8 cellular contexts compared by ENCODE assay signal in genomic region chr2:241771286-241772062, GRCh38. TPM values are rescaled to one million over a fixed set of nuclear protein-coding genes. Genes with fewer than 3 reads are reported as not detected.
A peak's percentile ranks its signal among the peaks of the same experiment; 100 is the strongest.
DNase-seq lines count a peak whose midpoint lies in the region; ATAC-seq, FAIRE-seq and TF ChIP-seq lines count a peak whose summit lies in the region.

No MANE protein-coding gene starts in this region.

- TF ChIP-seq CTCF in foreskin fibroblast (IDR thresholded peaks at IDR 0.05; ENCODE audit: low read depth, low read length) (no peak), psoas muscle (IDR thresholded peaks at IDR 0.05) (no peak)

- peaks cover 5% of the 10 kb centered on the region for H3K4me1 Mint-ChIP-seq in activated T-helper 2 cell treated with anti-CD3 and anti-CD28 coated beads, Interferon-gamma antibody, Interleukin-2, Interleukin-4, amounts not matched to agents 10 μg/mL and 5 μg/mL and 100 μg/mL, durations not matched to agents 14 hours and 24 hours and 36 hours (ENCODE audit: low read depth)

- peak; percentile 52 to 82 (median 67) for ATAC-seq in psoas muscle

- peaks cover 10% of the 10 kb centered on the region for H3K4me1 ChIP-seq in psoas muscle

- intact Hi-C loops in psoas muscle (cut with DNase I): no loop called here
- intact Hi-C loops in activated T-helper 2 cell treated with anti-CD3 and anti-CD28 coated beads, Interferon-gamma antibody, Interleukin-2, Interleukin-4, amounts not matched to agents 10 μg/mL and 5 μg/mL and 100 μg/mL, durations not matched to agents 14 hours and 24 hours and 36 hours (cut with micrococcal nuclease): no loop called here

- H3K4me3 ChIP-seq in SK-N-MC: no peak overlapping the region; the same call in 1 of the 2 replicates
- H3K4me3 ChIP-seq in foreskin fibroblast (ENCODE audit: low read depth in 1 of 2, low read length in 2 of 2): no peak overlapping the region
- H3K4me3 ChIP-seq in psoas muscle: no peak overlapping the region

- H3K36me3 ChIP-seq in SK-N-MC (ENCODE audit: insufficient read depth, low read length) (no peaks in the 10 kb centered on the region), psoas muscle (ENCODE audit: insufficient read depth in 1 of 2, low read depth in 1 of 2) (no peaks in the 10 kb centered on the region)

- H3K36me3 Mint-ChIP-seq in activated T-helper 2 cell treated with anti-CD3 and anti-CD28 coated beads, Interferon-gamma antibody, Interleukin-2, Interleukin-4, amounts not matched to agents 10 μg/mL and 5 μg/mL and 100 μg/mL, durations not matched to agents 14 hours and 24 hours and 36 hours (ENCODE audit: low read depth): no peaks in the 10 kb centered on the region

- H3K4me3 Mint-ChIP-seq in activated T-helper 2 cell treated with anti-CD3 and anti-CD28 coated beads, Interferon-gamma antibody, Interleukin-2, Interleukin-4, amounts not matched to agents 10 μg/mL and 5 μg/mL and 100 μg/mL, durations not matched to agents 14 hours and 24 hours and 36 hours (ENCODE audit: low read depth): no peak overlapping the region

- peaks cover 0 to 20% (median 4%) of the 10 kb centered on the region in 3 donors for H3K27me3 ChIP-seq in psoas muscle (ENCODE audit: insufficient read depth in 3 of 3, low read length in 2 of 3)

- H3K27me3 Mint-ChIP-seq in activated T-helper 2 cell treated with anti-CD3 and anti-CD28 coated beads, Interferon-gamma antibody, Interleukin-2, Interleukin-4, amounts not matched to agents 10 μg/mL and 5 μg/mL and 100 μg/mL, durations not matched to agents 14 hours and 24 hours and 36 hours (ENCODE audit: low read depth): no peaks in the 10 kb centered on the region

- H3K27ac ChIP-seq in SK-N-MC: peak overlapping the region; percentile 92
- H3K27ac ChIP-seq in psoas muscle: no peak overlapping the region

- TF ChIP-seq POLR2A in GM12892 (IDR thresholded peaks at IDR 0.05; ENCODE audit: low read depth, low read length): 0 out of 2 replicates have a peak, but pooled peaks have one; percentile 20

- FAIRE-seq in GM12892 (lab: Jason Lieb, UNC): peak; percentile 14

- DNase-seq in GM12892 (ENCODE audit: insufficient read length) (peak; percentile 53), SK-N-MC (ENCODE audit: low read depth, low spot score) (no peak), foreskin fibroblast (peak; percentile 28 to 72), psoas muscle (peak; percentile 53 to 87), mucosa of gallbladder (ENCODE audit: low spot score) (no peak), NCI-H2081 treated with DMSO at 0.1 percent for 48 hours (lab: John Stamatoyannopoulos, UW) (no peak)
- no peak for DNase-seq in activated T-helper 2 cell treated with anti-CD3 and anti-CD28 coated beads, Interferon-gamma antibody, Interleukin-2, Interleukin-4, amounts not matched to agents 10 μg/mL and 5 μg/mL and 100 μg/mL, durations not matched to agents 14 hours and 24 hours and 36 hours (ENCODE audit: low spot score)
- no peak for DNase-seq in stimulated activated CD4-positive, alpha-beta T cell treated with anti-CD3 and anti-CD28 coated beads, Interleukin-2, amount 100 ng/mL, for 24 hours

- no peaks in the 10 kb centered on the region for H3K9me3 Mint-ChIP-seq in activated T-helper 2 cell treated with anti-CD3 and anti-CD28 coated beads, Interferon-gamma antibody, Interleukin-2, Interleukin-4, amounts not matched to agents 10 μg/mL and 5 μg/mL and 100 μg/mL, durations not matched to agents 14 hours and 24 hours and 36 hours

- 31 to 47% (median 36%) methylated on average over 37 to 38 of the region's 38 CpGs for WGBS in psoas muscle, 3 donors

- peak overlapping the region; percentile 62 for H3K9ac ChIP-seq in SK-N-MC (ENCODE audit: insufficient read length)

- no peak overlapping the region for H3K27ac Mint-ChIP-seq in activated T-helper 2 cell treated with anti-CD3 and anti-CD28 coated beads, Interferon-gamma antibody, Interleukin-2, Interleukin-4, amounts not matched to agents 10 μg/mL and 5 μg/mL and 100 μg/mL, durations not matched to agents 14 hours and 24 hours and 36 hours

- no peaks in the 10 kb centered on the region for H3K9me3 ChIP-seq in SK-N-MC (ENCODE audit: low read depth, low read length)
- H3K9me3 ChIP-seq in psoas muscle: no peaks in the 10 kb centered on the region

RNA-seq across cellular contexts. Expression of gene GAL3ST2, which starts 5.1 kb away (rescaled TPM):
- not detected for polyA plus RNA-seq in GM12892 (2012; ENCODE audit: missing spikeins)
- under 1 TPM in 1 of 4 donors, not detected in 3; 0.16 TPM for total RNA-seq in psoas muscle
- under 1 TPM in 1 of 3 donors, not detected in 2; 0.14 TPM for polyA plus RNA-seq in psoas muscle
- total RNA-seq in activated T-helper 2 cell treated with anti-CD3 and anti-CD28 coated beads, Interferon-gamma antibody, Interleukin-2, Interleukin-4, amounts not matched to agents 10 μg/mL and 5 μg/mL and 100 μg/mL, durations not matched to agents 14 hours and 24 hours and 36 hours: 1.3 and 1.9 TPM in 2 replicates
- total RNA-seq in mucosa of gallbladder: 26.4 TPM

RNA-seq across cellular contexts. Expression of gene D2HGDH, which starts 37.0 kb away (rescaled TPM):
- 16.8 TPM for polyA plus RNA-seq in GM12892 (2012; ENCODE audit: missing spikeins)
- total RNA-seq in psoas muscle (10 to 100 TPM; 20.3 to 31.0 (median 23.6) TPM), mucosa of gallbladder (71.5 TPM)
- 10 to 100 TPM; 14.1 to 15.6 (median 14.9) TPM for polyA plus RNA-seq in psoas muscle
- total RNA-seq in activated T-helper 2 cell treated with anti-CD3 and anti-CD28 coated beads, Interferon-gamma antibody, Interleukin-2, Interleukin-4, amounts not matched to agents 10 μg/mL and 5 μg/mL and 100 μg/mL, durations not matched to agents 14 hours and 24 hours and 36 hours: 36.5 and 39.9 TPM in 2 replicates

RNA-seq across cellular contexts. Expression of gene NEU4, which starts 37.5 kb away (rescaled TPM):
- 0.19 TPM for polyA plus RNA-seq in GM12892 (2012; ENCODE audit: missing spikeins)
- total RNA-seq in psoas muscle (10 to 100 TPM in 2 of 4 donors, 1 to 10 TPM in 1, under 1 TPM in 1; 0.44 to 18.0 (median 9.1) TPM), mucosa of gallbladder (34.8 TPM)
- polyA plus RNA-seq in psoas muscle: 10 to 100 TPM in 1 of 3 donors, 1 to 10 TPM in 1, under 1 TPM in 1; 0.73 to 54.6 (median 3.4) TPM
- 3.2 and 3.9 TPM in 2 replicates for total RNA-seq in activated T-helper 2 cell treated with anti-CD3 and anti-CD28 coated beads, Interferon-gamma antibody, Interleukin-2, Interleukin-4, amounts not matched to agents 10 μg/mL and 5 μg/mL and 100 μg/mL, durations not matched to agents 14 hours and 24 hours and 36 hours

Comparison
In these comparisons a context has a peak if more than half of its experiments do, and no peak if none do; other contexts are left out.
1. DNase-seq: peak in GM12892 (single experiment), foreskin fibroblast (2 of 2) and psoas muscle (2 of 2); none in SK-N-MC (single experiment), activated T-helper 2 cell treated with anti-CD3 and anti-CD28 coated beads, Interferon-gamma antibody, Interleukin-2, Interleukin-4, amounts not matched to agents 10 μg/mL and 5 μg/mL and 100 μg/mL, durations not matched to agents 14 hours and 24 hours and 36 hours (single experiment), stimulated activated CD4-positive, alpha-beta T cell treated with anti-CD3 and anti-CD28 coated beads, Interleukin-2, amount 100 ng/mL, for 24 hours (0 of 2), mucosa of gallbladder (single experiment) and NCI-H2081 treated with DMSO at 0.1 percent for 48 hours (single experiment).